ENCODE assay signal across 10 cellular contexts in the genomic region with DNA sequence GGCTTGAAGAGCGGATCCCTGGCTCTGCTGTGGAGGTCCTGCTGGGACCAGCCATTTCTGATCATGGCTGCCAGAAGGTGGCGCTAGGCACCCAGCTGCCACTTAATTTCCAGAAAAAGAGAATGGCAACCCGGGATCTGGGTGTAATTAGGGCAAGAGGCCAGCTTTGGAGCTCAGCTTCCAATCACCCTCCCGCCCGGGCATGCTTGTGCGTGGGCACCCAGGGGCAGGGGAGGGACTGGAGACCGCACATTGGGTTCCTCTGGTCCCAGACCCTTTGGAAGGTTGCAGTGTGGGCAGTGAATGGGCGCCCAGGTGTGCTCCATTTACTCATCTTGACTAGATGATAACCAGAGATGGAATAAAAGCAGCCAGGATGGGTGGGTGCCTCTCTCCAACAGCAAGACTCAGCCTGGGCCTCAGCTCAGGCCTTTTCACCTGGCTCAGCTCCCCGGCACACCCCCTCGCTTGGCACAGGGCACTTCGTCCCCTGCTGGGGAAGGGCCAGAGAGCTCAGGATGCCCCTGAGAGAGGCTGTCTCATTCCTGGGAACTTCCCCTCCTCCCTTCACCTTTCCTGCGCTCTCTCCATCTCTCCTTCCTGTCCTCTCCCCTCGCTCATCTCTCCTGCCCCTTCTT. TPM values are rescaled to one million over a fixed set of nuclear protein-coding genes. Genes with fewer than 3 reads are reported as not detected.
DNase-seq lines count a peak whose midpoint lies in the region; ATAC-seq and TF ChIP-seq lines count a peak whose summit lies in the region.
"Had no signal": no experiment of that assay in that cellular context is flagged by ENCODE, and none has a peak within 500 bp of the region (broad histone marks: within the 10 kb centered on the region; RNA-seq: fewer than 3 reads in every experiment).

No MANE protein-coding gene starts in this region.

- H3K27me3 ChIP-seq in fibroblast of lung (ENCODE audit: control insufficient read depth, insufficient read depth, low read length) (peaks cover 6% of the 10 kb centered on the region), uterus (no peaks in the 10 kb centered on the region)

- H3K27ac ChIP-seq in fibroblast of lung (ENCODE audit: insufficient read depth, low read length): no peak overlapping the region
- H3K27ac ChIP-seq in uterus: no peak overlapping the region

- intact Hi-C loops in uterus (cut with DNase I; ENCODE audit: low total_unique reads): no loop called here

- DNase-seq in activated T-cell treated with anti-CD3 and anti-CD28 coated beads for 48 hours (ENCODE audit: low read depth): peak; percentile 42
- no peak for DNase-seq in activated T-cell treated with anti-CD3 and anti-CD28 coated beads, Interleukin-2, amount 50 U/mL, for 4 hours
- peak; percentile 40 for DNase-seq in NCI-H1105 (lab: John Stamatoyannopoulos, UW)
- DNase-seq in activated CD4-positive, alpha-beta T cell treated with anti-CD3 and anti-CD28 coated beads, Interleukin-2, amount 50 U/mL, for 1 hour: peak; percentile 33
- peak; percentile 40 to 58 for DNase-seq in fibroblast of lung (ENCODE audit: low read depth in 2 of 2)
- DNase-seq in neural crest cell (ENCODE audit: low read depth, low spot score): peak; percentile 73
- DNase-seq in uterus: peak in 1 of 2 donors; percentile 38
- no peak for DNase-seq in activated CD4-positive, CD25-positive, alpha-beta regulatory T cell (lab: John Stamatoyannopoulos, UW)

- H2AFZ ChIP-seq in fibroblast of lung (ENCODE audit: low read length): no peak overlapping the region

- TF ChIP-seq CTCF in fibroblast of lung (conservative IDR thresholded peaks at IDR 0.05 in 1 of 2, IDR thresholded peaks at IDR 0.05 in 1 of 2; ENCODE audit: low read depth in 1 of 2, low read length in 2 of 2) (peak; percentile 76 to 89), neural crest cell (conservative IDR thresholded peaks at IDR 0.05) (peak; percentile 87), uterus (IDR thresholded peaks at IDR 0.05) (peak; percentile 55 to 74 (median 74))

- no peaks in the 10 kb centered on the region for H3K9me3 Mint-ChIP-seq in activated T-cell treated with anti-CD3 and anti-CD28 coated beads, Interleukin-2, amount 50 U/mL, for 4 hours
- H3K9me3 Mint-ChIP-seq in neural crest cell: no peaks in the 10 kb centered on the region
- H3K9me3 Mint-ChIP-seq: dendritic cell treated with granulocyte-macrophage colony-stimulating factor and Interleukin-4, amounts not matched to agents 40 ng/mL and 50 ng/mL, for 4 days had no signal

- no peaks in the 10 kb centered on the region for H3K4me1 Mint-ChIP-seq in activated T-cell treated with anti-CD3 and anti-CD28 coated beads, Interleukin-2, amount 50 U/mL, for 4 hours (ENCODE audit: low read depth)
- peaks cover 45% of the 10 kb centered on the region for H3K4me1 Mint-ChIP-seq in neural crest cell

- H3K9me3 ChIP-seq in fibroblast of lung (ENCODE audit: control insufficient read depth, insufficient read depth, low read depth, low read length) (no peaks in the 10 kb centered on the region), uterus (no peaks in the 10 kb centered on the region)

- no peaks in the 10 kb centered on the region for H3K4me1 ChIP-seq in fibroblast of lung (ENCODE audit: control insufficient read depth, extremely low read depth, insufficient read depth, low read length)
- no peaks in the 10 kb centered on the region for H3K4me1 ChIP-seq in uterus

- no peaks in the 10 kb centered on the region for H4K20me1 ChIP-seq in fibroblast of lung (ENCODE audit: control insufficient read depth, extremely low read depth, insufficient read depth, low read length)

- TF ChIP-seq POLR2A in uterus (IDR thresholded peaks at IDR 0.05): no peak

- no peak for ATAC-seq in activated T-cell treated with anti-CD3 and anti-CD28 coated beads, Interleukin-2, amount 50 U/mL, for 4 hours

- H3K4me3 ChIP-seq in fibroblast of lung (replicated peaks in 1 of 4; ENCODE audit: control extremely low read depth in 1 of 4, insufficient read depth in 1 of 4, low read depth in 3 of 4, low read length in 4 of 4) (no peak overlapping the region), uterus (no peak overlapping the region)

- no peak overlapping the region for H3K9ac ChIP-seq in fibroblast of lung (ENCODE audit: insufficient read depth, low read length)

- peaks cover 5% of the 10 kb centered on the region for H3K27me3 Mint-ChIP-seq in activated T-cell treated with anti-CD3 and anti-CD28 coated beads, Interleukin-2, amount 50 U/mL, for 4 hours (ENCODE audit: low read depth)
- peaks cover 18% of the 10 kb centered on the region for H3K27me3 Mint-ChIP-seq in neural crest cell (ENCODE audit: low read depth)

- no peak overlapping the region for H3K27ac Mint-ChIP-seq in neural crest cell (ENCODE audit: unreplicated experiment)
- H3K27ac Mint-ChIP-seq: dendritic cell treated with granulocyte-macrophage colony-stimulating factor and Interleukin-4, amounts not matched to agents 40 ng/mL and 50 ng/mL, for 4 days had no signal

- H3K36me3 ChIP-seq in fibroblast of lung (ENCODE audit: control insufficient read depth, insufficient read depth, low read length) (no peaks in the 10 kb centered on the region), uterus (no peaks in the 10 kb centered on the region)

- H3K4me3 Mint-ChIP-seq in activated T-cell treated with anti-CD3 and anti-CD28 coated beads, Interleukin-2, amount 50 U/mL, for 4 hours: no peak overlapping the region
- peak overlapping the region; percentile 13 for H3K4me3 Mint-ChIP-seq in neural crest cell
- H3K4me3 Mint-ChIP-seq: dendritic cell treated with granulocyte-macrophage colony-stimulating factor and Interleukin-4, amounts not matched to agents 40 ng/mL and 50 ng/mL, for 4 days had no signal

- no peaks in the 10 kb centered on the region for H3K79me2 ChIP-seq in fibroblast of lung (ENCODE audit: control insufficient read depth, insufficient read depth, low read length)

- no peak overlapping the region for H3K4me2 ChIP-seq in fibroblast of lung (ENCODE audit: extremely low read depth, insufficient read depth, low read length)

- H3K36me3 Mint-ChIP-seq in activated T-cell treated with anti-CD3 and anti-CD28 coated beads, Interleukin-2, amount 50 U/mL, for 4 hours (ENCODE audit: insufficient read depth): no peaks in the 10 kb centered on the region
- no peaks in the 10 kb centered on the region for H3K36me3 Mint-ChIP-seq in neural crest cell (ENCODE audit: low read depth)

RNA-seq across cellular contexts. Expression of gene FAM241B, which starts 14.7 kb away (rescaled TPM):
- total RNA-seq in activated T-cell treated with anti-CD3 and anti-CD28 coated beads, Interleukin-2, amount 50 U/mL, for 4 hours: 10 to 100 TPM; 13.9 to 16.5 (median 15.3) TPM
- total RNA-seq in fibroblast of lung (0.26 and 0.99 TPM in 2 replicates), neural crest cell (11.6 and 12.5 TPM in 2 replicates), uterus (1 to 10 TPM in 1 of 4 donors, under 1 TPM in 1, not detected in 2; 0.35 to 5.4 TPM)
- polyA plus RNA-seq in fibroblast of lung: 0.55 and 0.61 TPM in 2 replicates
- polyA plus RNA-seq in fibroblast of lung (2012): 0.61 and 0.67 TPM in 2 replicates
- not detected in 2 replicates for polyA minus RNA-seq in fibroblast of lung (ENCODE audit: low replicate concordance)
- total RNA-seq: urinary bladder had no signal

Comparison
In these comparisons a context has a peak if more than half of its experiments do, and no peak if none do; other contexts are left out.
1. DNase-seq: peak in activated T-cell treated with anti-CD3 and anti-CD28 coated beads for 48 hours (single experiment), NCI-H1105 (single experiment), activated CD4-positive, alpha-beta T cell treated with anti-CD3 and anti-CD28 coated beads, Interleukin-2, amount 50 U/mL, for 1 hour (single experiment), fibroblast of lung (2 of 2) and neural crest cell (single experiment); none in activated T-cell treated with anti-CD3 and anti-CD28 coated beads, Interleukin-2, amount 50 U/mL, for 4 hours (single experiment) and activated CD4-positive, CD25-positive, alpha-beta regulatory T cell (0 of 4).
2. Peak in every context shown above with its lines, with median percentiles within 50 percentile points of each other: CTCF ChIP-seq.